1 cellular context compared by ENCODE assay signal in the genomic region with DNA sequence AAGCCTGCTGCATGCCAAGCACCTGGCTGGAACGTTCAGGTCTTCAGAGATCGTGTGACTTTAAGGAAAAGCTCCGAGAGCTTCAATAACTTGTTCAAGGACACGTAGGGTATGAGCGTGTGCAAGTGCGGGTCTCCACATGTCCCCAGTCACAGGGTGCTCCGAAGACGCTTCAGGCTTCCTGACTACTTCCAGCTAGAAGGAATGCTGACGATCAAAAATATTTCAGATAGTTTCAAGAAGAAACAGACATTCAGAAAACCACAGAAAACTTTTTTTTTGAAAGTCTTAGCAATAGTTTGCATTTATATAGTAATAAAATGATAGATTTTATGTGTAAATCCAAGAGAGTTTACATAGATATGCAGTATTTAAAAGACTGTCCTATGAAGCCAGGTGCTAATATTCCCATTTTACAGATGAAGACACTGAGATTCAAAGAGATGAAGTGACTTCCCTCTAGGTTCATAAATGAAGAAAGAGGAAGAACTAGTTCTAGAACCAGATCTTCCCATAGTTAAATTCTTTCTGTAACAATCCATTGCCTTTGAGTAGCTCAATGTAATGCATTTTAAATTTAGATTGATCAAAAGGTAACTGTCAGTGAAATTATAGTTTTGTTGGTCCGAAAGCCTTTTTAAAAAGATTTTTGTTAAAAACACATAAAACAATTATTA.
TF ChIP-seq lines count a peak whose summit lies in the region.

No MANE protein-coding gene starts in this region.

TF ChIP-seq in HepG2, 621 proteins besides CTCF, POLR2A, EP300 and RAD21:
- TF ChIP-seq KLF9 (CRISPR knock-in tag; IDR thresholded peaks at IDR 0.05; ENCODE audit: low read depth) (no peak), ZNF605 (CRISPR knock-in tag; IDR thresholded peaks at IDR 0.05) (no peak), ZFX (CRISPR knock-in tag; IDR thresholded peaks at IDR 0.05; ENCODE audit: low read depth) (no peak), ZNF629 (CRISPR knock-in tag; conservative IDR thresholded peaks at IDR 0.05) (peak; percentile 45; the same call in 1 of the 2 replicates), AKAP8 (CRISPR knock-in tag; IDR thresholded peaks at IDR 0.05) (no peak), MAFK (conservative IDR thresholded peaks at IDR 0.05 in 1 of 2, IDR thresholded peaks at IDR 0.05 in 1 of 2; ENCODE audit: low read length in 2 of 2) (0 out of 4 replicates have a peak, but pooled peaks of 1 of the 2 experiments have one; percentile 14), ZNF749 (CRISPR knock-in tag; IDR thresholded peaks at IDR 0.05; ENCODE audit: borderline replicate concordance) (no peak), JUNB (CRISPR knock-in tag; IDR thresholded peaks at IDR 0.05; ENCODE audit: borderline replicate concordance) (no peak)
- TF ChIP-seq, protein P1, sequence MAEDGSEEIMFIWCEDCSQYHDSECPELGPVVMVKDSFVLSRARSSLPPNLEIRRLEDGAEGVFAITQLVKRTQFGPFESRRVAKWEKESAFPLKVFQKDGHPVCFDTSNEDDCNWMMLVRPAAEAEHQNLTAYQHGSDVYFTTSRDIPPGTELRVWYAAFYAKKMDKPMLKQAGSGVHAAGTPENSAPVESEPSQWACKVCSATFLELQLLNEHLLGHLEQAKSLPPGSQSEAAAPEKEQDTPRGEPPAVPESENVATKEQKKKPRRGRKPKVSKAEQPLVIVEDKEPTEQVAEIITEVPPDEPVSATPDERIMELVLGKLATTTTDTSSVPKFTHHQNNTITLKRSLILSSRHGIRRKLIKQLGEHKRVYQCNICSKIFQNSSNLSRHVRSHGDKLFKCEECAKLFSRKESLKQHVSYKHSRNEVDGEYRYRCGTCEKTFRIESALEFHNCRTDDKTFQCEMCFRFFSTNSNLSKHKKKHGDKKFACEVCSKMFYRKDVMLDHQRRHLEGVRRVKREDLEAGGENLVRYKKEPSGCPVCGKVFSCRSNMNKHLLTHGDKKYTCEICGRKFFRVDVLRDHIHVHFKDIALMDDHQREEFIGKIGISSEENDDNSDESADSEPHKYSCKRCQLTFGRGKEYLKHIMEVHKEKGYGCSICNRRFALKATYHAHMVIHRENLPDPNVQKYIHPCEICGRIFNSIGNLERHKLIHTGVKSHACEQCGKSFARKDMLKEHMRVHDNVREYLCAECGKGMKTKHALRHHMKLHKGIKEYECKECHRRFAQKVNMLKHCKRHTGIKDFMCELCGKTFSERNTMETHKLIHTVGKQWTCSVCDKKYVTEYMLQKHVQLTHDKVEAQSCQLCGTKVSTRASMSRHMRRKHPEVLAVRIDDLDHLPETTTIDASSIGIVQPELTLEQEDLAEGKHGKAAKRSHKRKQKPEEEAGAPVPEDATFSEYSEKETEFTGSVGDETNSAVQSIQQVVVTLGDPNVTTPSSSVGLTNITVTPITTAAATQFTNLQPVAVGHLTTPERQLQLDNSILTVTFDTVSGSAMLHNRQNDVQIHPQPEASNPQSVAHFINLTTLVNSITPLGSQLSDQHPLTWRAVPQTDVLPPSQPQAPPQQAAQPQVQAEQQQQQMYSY (CRISPR knock-in tag; IDR thresholded peaks at IDR 0.05): no peak
